ENCODE assay signal across 16 cellular contexts in the genomic region with DNA sequence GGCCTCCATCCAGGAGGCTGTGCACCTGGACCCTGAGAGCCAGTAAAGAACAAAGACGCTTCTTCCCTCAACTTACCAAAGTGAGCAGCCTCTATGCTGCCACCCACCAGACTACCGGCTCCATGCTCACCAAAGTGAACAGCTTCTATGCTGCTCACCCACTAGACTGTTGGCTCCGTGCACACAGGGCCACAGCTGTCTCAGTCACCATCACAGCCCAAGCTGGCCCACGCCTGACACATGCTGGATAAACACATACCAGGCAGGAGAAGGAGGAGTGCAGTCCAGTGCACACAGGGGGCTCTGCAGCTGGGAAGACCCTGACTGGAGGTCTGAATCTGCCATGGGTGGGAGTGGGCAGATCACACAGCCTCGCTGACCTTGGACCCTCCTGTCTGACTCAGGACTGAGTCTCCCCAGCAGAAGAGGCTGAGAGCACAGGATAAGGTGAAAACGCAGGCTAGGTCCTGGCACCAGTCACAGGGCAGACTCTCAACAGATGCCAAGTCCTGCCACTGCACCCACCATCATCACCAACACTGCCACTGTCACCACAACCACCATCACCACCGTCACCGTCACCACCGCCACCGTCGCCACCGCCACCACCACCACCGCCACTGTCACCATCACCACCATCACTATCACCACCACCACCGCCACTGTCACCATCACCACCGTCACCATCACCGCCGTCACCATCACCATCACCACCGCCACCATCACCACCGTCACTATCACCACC.
DNase-seq lines count a peak whose midpoint lies in the region; ATAC-seq, FAIRE-seq and TF ChIP-seq lines count a peak whose summit lies in the region.
"Had no signal": no experiment of that assay in that cellular context is flagged by ENCODE, and none has a peak within 500 bp of the region (broad histone marks: within the 10 kb centered on the region; RNA-seq: fewer than 3 reads in every experiment).

No MANE protein-coding gene starts in this region.

- intact Hi-C loops in kidney (cut with DNase I) = no loop called here

- H3K27ac Mint-ChIP-seq in brain (peak overlapping the region in 4 of 5 experiments; percentile 17 to 83 (median 38)), nephron (peak overlapping the region; percentile 30 to 61 (median 35))

- no peaks in the 10 kb centered on the region for H3K9me3 Mint-ChIP-seq in brain
- no peaks in the 10 kb centered on the region for H3K9me3 Mint-ChIP-seq in nephron

- H3K9me3 ChIP-seq in BLaER1 (no peaks in the 10 kb centered on the region), kidney (ENCODE audit: control insufficient read depth in 1 of 2, low read length in 2 of 2) (no peaks in the 10 kb centered on the region)
- H3K9me3 ChIP-seq: gastrocnemius medialis, left lung, MG63, SJSA1 had no signal

- ATAC-seq in GM19463 (IDR thresholded peaks at IDR 0.05; ENCODE audit: unreplicated experiment) (no peak), HG02970 (IDR thresholded peaks at IDR 0.05; ENCODE audit: low FRiP score, unreplicated experiment) (no peak)
- ATAC-seq: gastrocnemius medialis, left lung had no signal

- H3K27me3 ChIP-seq in BLaER1 = no peaks in the 10 kb centered on the region
- H3K27me3 ChIP-seq: gastrocnemius medialis, left lung, MG63, SJSA1 had no signal

- H3K4me2 ChIP-seq in BLaER1 = peak overlapping the region; percentile 87

- H3K36me3 Mint-ChIP-seq in brain (no peaks in the 10 kb centered on the region), nephron (ENCODE audit: low read depth) (no peaks in the 10 kb centered on the region)

- H4K20me1 ChIP-seq in BLaER1 = peaks cover 48% of the 10 kb centered on the region

- H3K27me3 Mint-ChIP-seq in brain (no peaks in the 10 kb centered on the region), nephron (ENCODE audit: low read depth) (no peaks in the 10 kb centered on the region)

- DNase-seq in HTR-8/SVneo (ENCODE audit: insufficient read length, low spot score) = no peak
- DNase-seq in epidermal melanocyte (ENCODE audit: insufficient read length, low spot score) = no peak
- DNase-seq in kidney = no peak
- DNase-seq: aorta, gastrocnemius medialis, left lung, MG63, NCI-H187, NCI-H524 had no signal

- H3K4me1 ChIP-seq in BLaER1 (peaks cover 99% of the 10 kb centered on the region), kidney (ENCODE audit: control insufficient read depth in 1 of 2, insufficient read depth in 1 of 2, low read depth in 1 of 2, low read length in 2 of 2) (peaks cover 4 to 18% of the 10 kb centered on the region in 2 donors)

- TF ChIP-seq CTCF in brain (conservative IDR thresholded peaks at IDR 0.05) (no peak), nephron (IDR thresholded peaks at IDR 0.05; ENCODE audit: unreplicated experiment in 3 of 3) (no peak), kidney (IDR thresholded peaks at IDR 0.05; ENCODE audit: borderline replicate concordance, extremely low read depth, insufficient read depth) (no peak)

- no peak overlapping the region for H3K4me3 ChIP-seq in BLaER1
- no peak overlapping the region for H3K4me3 ChIP-seq in kidney (ENCODE audit: low read length in 2 of 2)
- H3K4me3 ChIP-seq: gastrocnemius medialis, left lung, MG63, SJSA1 had no signal

- H3K4me3 Mint-ChIP-seq in brain (peak overlapping the region in 1 of 5 experiments; percentile 43), nephron (peak overlapping the region in 1 of 3 experiments; percentile 26)

- H3K9ac ChIP-seq in BLaER1 (no peak overlapping the region), kidney (ENCODE audit: low read length in 2 of 2) (no peak overlapping the region)

- FAIRE-seq in HTR-8/SVneo (lab: Jason Lieb, UNC) = peak; percentile 99
- no peak for FAIRE-seq in kidney (lab: Jason Lieb, UNC)
- FAIRE-seq: endothelial cell of umbilical vein had no signal

- H3K36me3 ChIP-seq in BLaER1 = peaks cover 9% of the 10 kb centered on the region
- no peaks in the 10 kb centered on the region for H3K36me3 ChIP-seq in kidney (ENCODE audit: control insufficient read depth in 1 of 2, insufficient read depth in 2 of 2, low read length in 2 of 2)
- H3K36me3 ChIP-seq: gastrocnemius medialis, MG63, SJSA1 had no signal

- H3K27ac ChIP-seq in BLaER1 (peak overlapping the region; percentile 78), kidney (ENCODE audit: low read depth in 2 of 2, low read length in 2 of 2) (no peak overlapping the region)
- H3K27ac ChIP-seq: gastrocnemius medialis, left lung, SJSA1 had no signal

- H3K4me1 Mint-ChIP-seq in brain = peaks cover 93% of the 10 kb centered on the region
- H3K4me1 Mint-ChIP-seq in nephron = peaks cover 73% of the 10 kb centered on the region
